In genomic region chr1:15851251-15852035, GRCh38 we compare ENCODE assay signal across 8 cellular contexts. TPM values are rescaled to one million over a fixed set of nuclear protein-coding genes. Genes with fewer than 3 reads are reported as not detected.
DNase-seq lines count a peak whose midpoint lies in the region; ATAC-seq and TF ChIP-seq lines count a peak whose summit lies in the region.

No MANE protein-coding gene starts in this region.

- DNase-seq in GM12864 (ENCODE audit: low read depth): no peak
- peak; percentile 69 for DNase-seq in NCI-H510A treated with DMSO at 0.1 percent for 48 hours (lab: John Stamatoyannopoulos, UW)
- no peak for DNase-seq in endothelial cell (ENCODE audit: low spot score)
- DNase-seq in psoas muscle: no peak
- no peak for DNase-seq in activated CD8-positive, alpha-beta memory T cell treated with anti-CD3 and anti-CD28 coated beads, Interleukin-2, amount 50 U/mL, for 4 hours
- DNase-seq in effector CD4-positive, alpha-beta T cell: no peak
- DNase-seq in NCI-H226: no peak

- peak overlapping the region; percentile 99 for H3K27ac ChIP-seq in psoas muscle

- H3K4me3 ChIP-seq in GM12864 (ENCODE audit: low read depth, low read length) (peak overlapping the region; percentile 33), psoas muscle (peak overlapping the region; percentile 95)

- H3K4me3 Mint-ChIP-seq in endothelial cell (ENCODE audit: unreplicated experiment): no peak overlapping the region

- 55 to 69% (median 57%) methylated on average over 16 of the region's 16 CpGs for WGBS in psoas muscle, 3 donors

- H3K9me3 Mint-ChIP-seq in endothelial cell (ENCODE audit: unreplicated experiment): no peaks in the 10 kb centered on the region

- peak overlapping the region; percentile 95 for H3K27ac Mint-ChIP-seq in endothelial cell (ENCODE audit: unreplicated experiment)

- no peaks in the 10 kb centered on the region for H3K36me3 ChIP-seq in psoas muscle (ENCODE audit: insufficient read depth in 1 of 2, low read depth in 1 of 2)

- peaks cover 66% of the 10 kb centered on the region for H3K4me1 ChIP-seq in psoas muscle

- peaks cover 6% of the 10 kb centered on the region for H3K36me3 Mint-ChIP-seq in endothelial cell (ENCODE audit: low read depth, unreplicated experiment)

- peaks cover 6% of the 10 kb centered on the region for H3K27me3 Mint-ChIP-seq in endothelial cell (ENCODE audit: unreplicated experiment)

- TF ChIP-seq CTCF in GM12864 (IDR thresholded peaks at IDR 0.05; ENCODE audit: low read depth, low read length, missing control alignments) (no peak), endothelial cell (IDR thresholded peaks at IDR 0.05; ENCODE audit: unreplicated experiment) (no peak), psoas muscle (IDR thresholded peaks at IDR 0.05) (no peak)

- no peaks in the 10 kb centered on the region for H3K9me3 ChIP-seq in psoas muscle

- ATAC-seq in psoas muscle: no peak
- ATAC-seq in GM18511 (IDR thresholded peaks at IDR 0.05; ENCODE audit: unreplicated experiment): no peak

- H3K4me1 Mint-ChIP-seq in endothelial cell (ENCODE audit: unreplicated experiment): peaks cover 26% of the 10 kb centered on the region

- no peaks in the 10 kb centered on the region for H3K27me3 ChIP-seq in psoas muscle (ENCODE audit: insufficient read depth in 3 of 3, low read length in 2 of 3)

- intact Hi-C loops in psoas muscle (cut with DNase I): loop anchor here (5.0 kb wide), 2 partner anchors 36 to 51 kb away; no protein-coding TSS in a partner anchor

RNA-seq across cellular contexts. Expression of gene SPEN, which starts 3.9 kb away (rescaled TPM):
- total RNA-seq in endothelial cell (ENCODE audit: unreplicated experiment) (33.5 TPM), psoas muscle (10 to 100 TPM; 38.3 to 46.5 (median 44.7) TPM)
- polyA plus RNA-seq in psoas muscle: 10 to 100 TPM; 10.2 to 35.2 (median 13.0) TPM

RNA-seq across cellular contexts. Expression of gene UQCRHL, which starts 44.0 kb away (rescaled TPM):
- 2.4 TPM for total RNA-seq in endothelial cell (ENCODE audit: unreplicated experiment)
- total RNA-seq in psoas muscle: 1 to 10 TPM in 3 of 4 donors, under 1 TPM in 1; 0.97 to 2.8 (median 2.2) TPM
- 1 to 10 TPM; 2.9 to 7.1 (median 4.8) TPM for polyA plus RNA-seq in psoas muscle
